21 cellular contexts compared by ENCODE assay signal in the genomic region with DNA sequence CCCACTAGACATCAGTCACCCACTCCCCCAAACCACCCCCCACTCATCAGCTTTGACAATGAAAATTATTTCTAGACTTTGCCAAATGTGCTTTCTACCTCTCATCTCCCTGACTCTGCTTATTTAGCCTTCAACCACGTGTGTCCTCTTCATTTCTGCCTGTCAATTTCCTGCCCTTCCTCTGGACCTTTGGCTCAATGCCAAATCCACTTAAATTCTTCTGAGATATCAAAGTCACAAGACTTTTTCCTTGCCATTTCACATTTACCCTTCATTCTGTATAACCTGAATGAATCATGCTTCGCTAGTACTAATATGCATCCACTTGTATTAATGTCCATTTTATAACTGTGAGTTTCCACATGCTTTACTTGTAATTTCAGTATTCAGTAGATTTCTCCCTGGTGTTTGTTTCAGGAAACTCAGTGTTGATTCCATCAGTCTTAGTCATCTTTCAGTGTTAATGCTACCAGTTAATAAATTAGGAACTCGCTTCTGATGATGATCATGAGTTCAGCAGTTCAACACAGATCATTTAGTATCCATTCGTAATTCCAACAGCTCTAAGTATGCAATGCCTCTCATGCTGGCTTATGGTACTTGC.
DNase-seq lines count a peak whose midpoint lies in the region; ATAC-seq and TF ChIP-seq lines count a peak whose summit lies in the region.
"Had no signal": no experiment of that assay in that cellular context is flagged by ENCODE, and none has a peak within 500 bp of the region (broad histone marks: within the 10 kb centered on the region; RNA-seq: fewer than 3 reads in every experiment).

No MANE protein-coding gene starts in this region.

- H3K4me2 ChIP-seq in mammary epithelial cell (ENCODE audit: insufficient read depth, low read depth, low read length) (peak overlapping the region; percentile 18), GM23338 (no peak overlapping the region)
- H3K4me2 ChIP-seq: hepatocyte, PC-9 had no signal

- H3K9me2 ChIP-seq in GM23338 (ENCODE audit: insufficient read depth): no peaks in the 10 kb centered on the region

- intact Hi-C loops in mammary epithelial cell (cut with micrococcal nuclease): no loop called here

- peaks cover 46% of the 10 kb centered on the region for H3K4me1 ChIP-seq in mammary epithelial cell (ENCODE audit: insufficient read depth, low read length)
- H3K4me1 ChIP-seq in GM23338 (ENCODE audit: insufficient read depth): no peaks in the 10 kb centered on the region
- H3K4me1 ChIP-seq: body of pancreas had no signal

- DNase-seq in DMS53 (lab: John Stamatoyannopoulos, UW): peak; percentile 23
- no peak for DNase-seq in DMS53 treated with DMSO at 0.1 percent for 48 hours (lab: John Stamatoyannopoulos, UW; ENCODE audit: unreplicated experiment)
- DNase-seq in HK-2 (ENCODE audit: unreplicated experiment): peak; percentile 11
- no peak for DNase-seq in mammary epithelial cell
- DNase-seq in kidney tubule cell (ENCODE audit: low spot score): peak; percentile 72
- DNase-seq in DMS153 (lab: John Stamatoyannopoulos, UW): no peak
- no peak for DNase-seq in activated T-cell treated with anti-CD3 and anti-CD28 coated beads, Interleukin-2, amount 50 U/mL, for 24 hours
- DNase-seq in GM23338 (ENCODE audit: low spot score): no peak
- DNase-seq: 8988T; activated CD4-positive, alpha-beta T cell treated with anti-CD3 and anti-CD28 coated beads, Interleukin-2, amount 50 U/mL, for 48 hours; activated T-cell treated with anti-CD3 and anti-CD28 coated beads, Interleukin-2, amount 50 U/mL, for 1 hour; body of pancreas; C1 segment of cervical spinal cord; dorsolateral prefrontal cortex; MM.1S; NCI-H187; PC-9; stimulated activated naive CD8-positive, alpha-beta T cell treated with anti-CD3 and anti-CD28 coated beads, Interleukin-15, Interleukin-2, amounts not matched to agents 100 U/mL and 50 U/mL, for 24 hours; trophoblast cell had no signal

- H3K27me3 ChIP-seq in mammary epithelial cell (ENCODE audit: insufficient read depth, low read length) (no peaks in the 10 kb centered on the region), GM23338 (ENCODE audit: insufficient read depth) (no peaks in the 10 kb centered on the region)
- H3K27me3 ChIP-seq: body of pancreas, dorsolateral prefrontal cortex, hepatocyte had no signal

- no peak overlapping the region for H3K9ac ChIP-seq in mammary epithelial cell (ENCODE audit: insufficient read depth, low read length)

- no peak overlapping the region for H3K27ac Mint-ChIP-seq in activated T-cell treated with anti-CD3 and anti-CD28 coated beads, Interleukin-2, amount 50 U/mL, for 24 hours
- H3K27ac Mint-ChIP-seq in GM23338: no peak overlapping the region
- H3K27ac Mint-ChIP-seq: activated naive CD4-positive, alpha-beta T cell treated with anti-CD3 and anti-CD28 coated beads, Interleukin-2, amount 50 U/mL, for 24 hours had no signal

- H3K4me3 ChIP-seq in mammary epithelial cell (replicated peaks in 1 of 3; ENCODE audit: insufficient read depth in 1 of 3, low read depth in 2 of 3, low read length in 3 of 3): no peak overlapping the region
- H3K4me3 ChIP-seq in GM23338: no peak overlapping the region
- H3K4me3 ChIP-seq: body of pancreas, dorsolateral prefrontal cortex, hepatocyte, PC-9 had no signal

- H3F3A ChIP-seq in GM23338 (replicated peaks; ENCODE audit: low read depth): no peaks in the 10 kb centered on the region

- no peaks in the 10 kb centered on the region for H3K4me1 Mint-ChIP-seq in activated T-cell treated with anti-CD3 and anti-CD28 coated beads, Interleukin-2, amount 50 U/mL, for 24 hours (ENCODE audit: low read depth)
- H3K4me1 Mint-ChIP-seq in GM23338: no peaks in the 10 kb centered on the region; the same call in 2 of the 3 replicates
- H3K4me1 Mint-ChIP-seq: activated naive CD4-positive, alpha-beta T cell treated with anti-CD3 and anti-CD28 coated beads, Interleukin-2, amount 50 U/mL, for 24 hours had no signal

- ATAC-seq in GM23338: no peak
- ATAC-seq: body of pancreas; stimulated activated naive CD8-positive, alpha-beta T cell treated with anti-CD3 and anti-CD28 coated beads, Interleukin-15, Interleukin-2, amounts not matched to agents 100 U/mL and 50 U/mL, for 24 hours had no signal

- no peaks in the 10 kb centered on the region for H3K36me3 Mint-ChIP-seq in activated T-cell treated with anti-CD3 and anti-CD28 coated beads, Interleukin-2, amount 50 U/mL, for 24 hours (ENCODE audit: low read depth)
- no peaks in the 10 kb centered on the region for H3K36me3 Mint-ChIP-seq in GM23338 (ENCODE audit: low read depth)
- H3K36me3 Mint-ChIP-seq: activated naive CD4-positive, alpha-beta T cell treated with anti-CD3 and anti-CD28 coated beads, Interleukin-2, amount 50 U/mL, for 24 hours had no signal

- in situ Hi-C loops in mammary epithelial cell (cut with MboI; ENCODE audit: low sequenced_read_pairs in 2 of 2): loop anchor here in 1 of 2 donors (25.0 kb wide), 1 partner anchor 359 kb away; no protein-coding TSS in a partner anchor

- no peak overlapping the region for H3K4me3 Mint-ChIP-seq in activated T-cell treated with anti-CD3 and anti-CD28 coated beads, Interleukin-2, amount 50 U/mL, for 24 hours
- H3K4me3 Mint-ChIP-seq in GM23338: no peak overlapping the region
- H3K4me3 Mint-ChIP-seq: activated naive CD4-positive, alpha-beta T cell treated with anti-CD3 and anti-CD28 coated beads, Interleukin-2, amount 50 U/mL, for 24 hours had no signal

- peak overlapping the region; percentile 0 for H2AFZ ChIP-seq in mammary epithelial cell (ENCODE audit: low read depth, low read length)
- H2AFZ ChIP-seq in GM23338: no peak overlapping the region
- H2AFZ ChIP-seq: hepatocyte had no signal

- 89% methylated on average over 4 of the region's 4 CpGs for WGBS in mammary epithelial cell (ENCODE audit: low coverage, missing lambda C conversion rate)

- H4K20me1 ChIP-seq in mammary epithelial cell (ENCODE audit: insufficient read depth, low read length) (no peaks in the 10 kb centered on the region), GM23338 (replicated peaks; ENCODE audit: insufficient read depth) (no peaks in the 10 kb centered on the region)

- H3K9me3 Mint-ChIP-seq in activated T-cell treated with anti-CD3 and anti-CD28 coated beads, Interleukin-2, amount 50 U/mL, for 24 hours: peaks cover under 1% of the 10 kb centered on the region
- H3K9me3 Mint-ChIP-seq in GM23338: no peaks in the 10 kb centered on the region
- H3K9me3 Mint-ChIP-seq: activated naive CD4-positive, alpha-beta T cell treated with anti-CD3 and anti-CD28 coated beads, Interleukin-2, amount 50 U/mL, for 24 hours had no signal

- no TSS peak for BruUV-seq in mammary epithelial cell (replicated peaks; lab: Mats Ljungman, UMichigan)

- TF ChIP-seq CTCF in mammary epithelial cell (conservative IDR thresholded peaks at IDR 0.05 in 1 of 2, IDR thresholded peaks at IDR 0.05 in 1 of 2; ENCODE audit: extremely low read depth in 1 of 2, insufficient read depth in 1 of 2, low read depth in 1 of 2, low read length in 2 of 2): no peak
- TF ChIP-seq CTCF in GM23338 (conservative IDR thresholded peaks at IDR 0.05; ENCODE audit: low read depth in 2 of 2): no peak

- H3K79me2 ChIP-seq in mammary epithelial cell (ENCODE audit: insufficient read depth, low read length): no peaks in the 10 kb centered on the region
- no peaks in the 10 kb centered on the region for H3K79me2 ChIP-seq in GM23338 (replicated peaks; ENCODE audit: insufficient read depth)
- H3K79me2 ChIP-seq: hepatocyte had no signal

- H3K9me3 ChIP-seq in mammary epithelial cell (replicated peaks; ENCODE audit: insufficient read depth, low read length): no peaks in the 10 kb centered on the region
- H3K9me3 ChIP-seq: body of pancreas had no signal

- dilution Hi-C loops in mammary epithelial cell (cut with HindIII; ENCODE audit: low sequenced_read_pairs): no loop called here

- H3K36me3 ChIP-seq in mammary epithelial cell (ENCODE audit: insufficient read depth, low read length): no peaks in the 10 kb centered on the region
- no peaks in the 10 kb centered on the region for H3K36me3 ChIP-seq in GM23338 (ENCODE audit: insufficient read depth)

- H3K27ac ChIP-seq in mammary epithelial cell (ENCODE audit: insufficient read depth, low read depth, low read length) (peak overlapping the region; percentile 9), GM23338 (ENCODE audit: low read depth) (no peak overlapping the region)
- H3K27ac ChIP-seq: body of pancreas, dorsolateral prefrontal cortex, hepatocyte, PC-9 had no signal

- CTCF ChIA-PET in mammary epithelial cell (lab: Charles Lee; ENCODE audit: low non-redundant PET): no interaction called here

- H3K27me3 Mint-ChIP-seq in activated T-cell treated with anti-CD3 and anti-CD28 coated beads, Interleukin-2, amount 50 U/mL, for 24 hours: no peaks in the 10 kb centered on the region
- H3K27me3 Mint-ChIP-seq in GM23338 (ENCODE audit: insufficient read depth, low read depth, poor library complexity): no peaks in the 10 kb centered on the region
- H3K27me3 Mint-ChIP-seq: activated naive CD4-positive, alpha-beta T cell treated with anti-CD3 and anti-CD28 coated beads, Interleukin-2, amount 50 U/mL, for 24 hours had no signal

TF ChIP-seq in GM23338, 12 proteins besides CTCF, POLR2A, EP300 and RAD21 (continues in another document):
- TF ChIP-seq NANOG (IDR thresholded peaks at IDR 0.05; ENCODE audit: borderline replicate concordance) (no peak), JUNB (IDR thresholded peaks at IDR 0.05; ENCODE audit: unreplicated experiment) (no peak)
- TF ChIP-seq, protein P1, sequence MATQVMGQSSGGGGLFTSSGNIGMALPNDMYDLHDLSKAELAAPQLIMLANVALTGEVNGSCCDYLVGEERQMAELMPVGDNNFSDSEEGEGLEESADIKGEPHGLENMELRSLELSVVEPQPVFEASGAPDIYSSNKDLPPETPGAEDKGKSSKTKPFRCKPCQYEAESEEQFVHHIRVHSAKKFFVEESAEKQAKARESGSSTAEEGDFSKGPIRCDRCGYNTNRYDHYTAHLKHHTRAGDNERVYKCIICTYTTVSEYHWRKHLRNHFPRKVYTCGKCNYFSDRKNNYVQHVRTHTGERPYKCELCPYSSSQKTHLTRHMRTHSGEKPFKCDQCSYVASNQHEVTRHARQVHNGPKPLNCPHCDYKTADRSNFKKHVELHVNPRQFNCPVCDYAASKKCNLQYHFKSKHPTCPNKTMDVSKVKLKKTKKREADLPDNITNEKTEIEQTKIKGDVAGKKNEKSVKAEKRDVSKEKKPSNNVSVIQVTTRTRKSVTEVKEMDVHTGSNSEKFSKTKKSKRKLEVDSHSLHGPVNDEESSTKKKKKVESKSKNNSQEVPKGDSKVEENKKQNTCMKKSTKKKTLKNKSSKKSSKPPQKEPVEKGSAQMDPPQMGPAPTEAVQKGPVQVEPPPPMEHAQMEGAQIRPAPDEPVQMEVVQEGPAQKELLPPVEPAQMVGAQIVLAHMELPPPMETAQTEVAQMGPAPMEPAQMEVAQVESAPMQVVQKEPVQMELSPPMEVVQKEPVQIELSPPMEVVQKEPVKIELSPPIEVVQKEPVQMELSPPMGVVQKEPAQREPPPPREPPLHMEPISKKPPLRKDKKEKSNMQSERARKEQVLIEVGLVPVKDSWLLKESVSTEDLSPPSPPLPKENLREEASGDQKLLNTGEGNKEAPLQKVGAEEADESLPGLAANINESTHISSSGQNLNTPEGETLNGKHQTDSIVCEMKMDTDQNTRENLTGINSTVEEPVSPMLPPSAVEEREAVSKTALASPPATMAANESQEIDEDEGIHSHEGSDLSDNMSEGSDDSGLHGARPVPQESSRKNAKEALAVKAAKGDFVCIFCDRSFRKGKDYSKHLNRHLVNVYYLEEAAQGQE (IDR thresholded peaks at IDR 0.05; ENCODE audit: unreplicated experiment): no peak

Comparison
In these comparisons a context has a peak if more than half of its experiments do, and no peak if none do; other contexts are left out.
1. DNase-seq: peak in DMS53 (single experiment), HK-2 (single experiment) and kidney tubule cell (single experiment); none in DMS53 treated with DMSO at 0.1 percent for 48 hours (single experiment), mammary epithelial cell (single experiment), DMS153 (single experiment), activated T-cell treated with anti-CD3 and anti-CD28 coated beads, Interleukin-2, amount 50 U/mL, for 24 hours (single experiment) and GM23338 (single experiment).